Comparison of ENCODE assay signal across 8 cellular contexts in genomic region chr5:160199410-160199911, GRCh38. TPM values are rescaled to one million over a fixed set of nuclear protein-coding genes. Genes with fewer than 3 reads are reported as not detected.
A peak's percentile ranks its signal among the peaks of the same experiment; 100 is the strongest.
DNase-seq lines count a peak whose midpoint lies in the region; ATAC-seq and TF ChIP-seq lines count a peak whose summit lies in the region.

No MANE protein-coding gene starts in this region.

- H3K4me1 Mint-ChIP-seq in neural crest cell, result peaks cover 34% of the 10 kb centered on the region
- H3K4me1 Mint-ChIP-seq in stimulated activated naive CD8-positive, alpha-beta T cell treated with anti-CD3 and anti-CD28 coated beads, Interleukin-15, amount 100 ng/mL, for 72 hours, result peaks cover 11% of the 10 kb centered on the region

- TF ChIP-seq CTCF in fibroblast of villous mesenchyme (IDR thresholded peaks at IDR 0.05; ENCODE audit: insufficient read depth, low read depth, low read length), result peak; percentile 72
- TF ChIP-seq CTCF in neural crest cell (conservative IDR thresholded peaks at IDR 0.05), result peak; percentile 98

- peak overlapping the region; percentile 57 for H3K27ac Mint-ChIP-seq in neural crest cell (ENCODE audit: unreplicated experiment)
- H3K27ac Mint-ChIP-seq in stimulated activated naive CD8-positive, alpha-beta T cell treated with anti-CD3 and anti-CD28 coated beads, Interleukin-15, amount 100 ng/mL, for 72 hours, result peak overlapping the region in 1 of 2 donors; percentile 77

- peak; percentile 95 for ATAC-seq in GM21360 (IDR thresholded peaks at IDR 0.05; ENCODE audit: unreplicated experiment)
- peak; percentile 93 for ATAC-seq in stimulated activated naive CD8-positive, alpha-beta T cell treated with anti-CD3 and anti-CD28 coated beads, Interleukin-15, amount 100 ng/mL, for 72 hours

- H3K4me3 Mint-ChIP-seq in neural crest cell, result peak overlapping the region; percentile 84
- peak overlapping the region; percentile 70 to 73 for H3K4me3 Mint-ChIP-seq in stimulated activated naive CD8-positive, alpha-beta T cell treated with anti-CD3 and anti-CD28 coated beads, Interleukin-15, amount 100 ng/mL, for 72 hours

- peak overlapping the region; percentile 53 for H3K4me3 ChIP-seq in fibroblast of villous mesenchyme (ENCODE audit: low read depth, low read length)

- DNase-seq in COLO668 (lab: John Stamatoyannopoulos, UW; ENCODE audit: unreplicated experiment) (peak; percentile 58), HT-29 (ENCODE audit: low spot score) (peak; percentile 72), RPMI7951 (ENCODE audit: low read depth) (peak; percentile 46), fibroblast of villous mesenchyme (ENCODE audit: low read depth) (peak; percentile 39), neural crest cell (ENCODE audit: low read depth, low spot score) (peak; percentile 89)
- peak; percentile 58 for DNase-seq in activated T-helper 9 cell treated with anti-CD3 and anti-CD28 coated beads, Interleukin-2, amount 50 U/mL, for 16 hours (ENCODE audit: low read depth)
- DNase-seq in stimulated activated naive CD8-positive, alpha-beta T cell treated with anti-CD3 and anti-CD28 coated beads, Interleukin-15, amount 100 ng/mL, for 72 hours, result peak; percentile 73 to 79

- H3K36me3 Mint-ChIP-seq in neural crest cell (ENCODE audit: low read depth), result no peaks in the 10 kb centered on the region

- peaks cover 7% of the 10 kb centered on the region for H3K27me3 Mint-ChIP-seq in neural crest cell (ENCODE audit: low read depth)
- H3K27me3 Mint-ChIP-seq in stimulated activated naive CD8-positive, alpha-beta T cell treated with anti-CD3 and anti-CD28 coated beads, Interleukin-15, amount 100 ng/mL, for 72 hours, result peaks cover 26% of the 10 kb centered on the region

- H3K9me3 Mint-ChIP-seq in neural crest cell, result no peaks in the 10 kb centered on the region
- H3K9me3 Mint-ChIP-seq in stimulated activated naive CD8-positive, alpha-beta T cell treated with anti-CD3 and anti-CD28 coated beads, Interleukin-15, amount 100 ng/mL, for 72 hours, result no peaks in the 10 kb centered on the region

RNA-seq across cellular contexts. Expression of gene FABP6, which starts 29.8 kb away (rescaled TPM):
- total RNA-seq in HT-29 (2014; rRNA removed; shearing (Covaris generic)), result 2.2 and 2.9 TPM in 2 replicates
- 3.6 and 6.4 TPM in 2 replicates for total RNA-seq in RPMI7951 (2014; rRNA removed; shearing (Covaris generic))
- not detected in 2 replicates for total RNA-seq in fibroblast of villous mesenchyme
- total RNA-seq in neural crest cell, result 1.3 and 1.5 TPM in 2 replicates

Comparison
In these comparisons a context has a peak if more than half of its experiments do, and no peak if none do; other contexts are left out.
1. Peak in every context shown above with its lines: DNase-seq, ATAC-seq and H3K4me3 ChIP-seq.
2. DNase-seq: peak in every context shown above with its lines; median percentile 89 in neural crest cell; 76 in stimulated activated naive CD8-positive, alpha-beta T cell treated with anti-CD3 and anti-CD28 coated beads, Interleukin-15, amount 100 ng/mL, for 72 hours; 72 in HT-29; 58 in COLO668; 58 in activated T-helper 9 cell treated with anti-CD3 and anti-CD28 coated beads, Interleukin-2, amount 50 U/mL, for 16 hours; 46 in RPMI7951; 39 in fibroblast of villous mesenchyme.